16 cellular contexts compared by ENCODE assay signal in the genomic region with DNA sequence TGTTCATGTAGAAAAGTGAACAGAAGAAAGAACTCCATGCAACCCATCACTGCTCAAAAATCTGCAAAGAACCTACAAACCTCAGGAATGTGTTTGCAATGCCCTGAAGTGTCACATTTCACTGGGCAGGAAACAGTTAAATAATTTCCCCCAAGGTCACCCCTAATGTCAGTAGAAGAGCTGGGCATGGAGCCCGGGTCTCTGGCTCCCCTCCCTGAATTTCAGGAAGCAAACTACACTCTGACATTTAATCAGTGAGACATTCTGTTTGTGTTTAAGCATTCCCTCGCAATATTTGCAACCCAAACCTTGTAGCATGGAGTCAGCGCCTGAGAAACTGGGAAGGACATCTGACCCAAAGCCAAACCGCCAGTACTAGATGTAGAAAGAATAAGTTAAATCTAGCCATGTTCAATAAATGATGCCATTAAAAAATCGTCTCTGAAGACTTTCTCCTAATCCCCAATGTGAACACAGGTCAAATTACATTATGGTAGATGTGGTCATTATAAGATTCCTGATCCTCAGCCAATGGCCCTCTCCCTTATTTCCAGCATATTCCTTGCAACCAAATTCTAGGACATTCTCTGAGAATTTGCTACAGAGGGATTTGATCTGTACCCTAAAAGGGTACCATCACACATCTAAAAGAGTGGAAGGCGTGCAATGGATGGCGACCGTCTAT.
DNase-seq lines count a peak whose midpoint lies in the region; ATAC-seq, FAIRE-seq and TF ChIP-seq lines count a peak whose summit lies in the region.
"Had no signal": no experiment of that assay in that cellular context is flagged by ENCODE, and none has a peak within 500 bp of the region (broad histone marks: within the 10 kb centered on the region; RNA-seq: fewer than 3 reads in every experiment).

No MANE protein-coding gene starts in this region.

- H4K20me1 ChIP-seq in HepG2 (ENCODE audit: insufficient read depth, low read length) (no peaks in the 10 kb centered on the region), mammary epithelial cell (ENCODE audit: insufficient read depth, low read length) (no peaks in the 10 kb centered on the region)

- POLR2A ChIA-PET in HepG2 (lab: Yijun Ruan, JAX) = no interaction called here

- TF ChIP-seq POLR2A in HepG2 (IDR thresholded peaks at IDR 0.05; ENCODE audit: insufficient read depth in 1 of 2, low read depth in 2 of 2, low read length in 2 of 2) = no peak

- dilution Hi-C loops in mammary epithelial cell (cut with HindIII; ENCODE audit: low sequenced_read_pairs) = no loop called here

- H3K27ac ChIP-seq in liver (ENCODE audit: low read depth in 1 of 2, low read length in 2 of 2) (peak overlapping the region; percentile 59 to 94), HepG2 (ENCODE audit: extremely low read length, insufficient read depth, low read length) (no peak overlapping the region), mammary epithelial cell (ENCODE audit: insufficient read depth, low read depth, low read length) (no peak overlapping the region)
- H3K27ac ChIP-seq: brain microvascular endothelial cell, lower lobe of right lung, Peyer's patch, psoas muscle, VCaP had no signal

- H3K27me3 Mint-ChIP-seq in activated naive CD4-positive, alpha-beta T cell treated with anti-CD3 and anti-CD28 coated beads, Interleukin-2, amount 10 ng/mL, durations not matched to agents 7 days and 5 days = no peaks in the 10 kb centered on the region
- H3K27me3 Mint-ChIP-seq: B cell had no signal

- H3K4me1 ChIP-seq in liver (ENCODE audit: control insufficient read depth in 4 of 4, insufficient read depth in 4 of 4, low read length in 3 of 4) = peaks cover 6 to 34% (median 17%) of the 10 kb centered on the region in 4 donors
- no peaks in the 10 kb centered on the region for H3K4me1 ChIP-seq in HepG2 (ENCODE audit: insufficient read depth, low read length)
- H3K4me1 ChIP-seq in mammary epithelial cell (ENCODE audit: insufficient read depth, low read length) = peaks cover 3% of the 10 kb centered on the region
- H3K4me1 ChIP-seq: Peyer's patch, psoas muscle had no signal

- H2AFZ ChIP-seq in HepG2 (ENCODE audit: low read length) (no peak overlapping the region), mammary epithelial cell (ENCODE audit: low read depth, low read length) (peak overlapping the region; percentile 44)

- in situ Hi-C loops in HepG2 (cut with HindIII; ENCODE audit: extremely low pct_ligation_motif_present, low pct_unique_long_range_greater_than_20kb) = no loop called here
- in situ Hi-C loops in mammary epithelial cell (cut with MboI; ENCODE audit: low sequenced_read_pairs in 2 of 2) = no loop called here

- no peak for TF ChIP-seq CTCF in liver (IDR thresholded peaks at IDR 0.05; ENCODE audit: low read depth, low read length, missing input control)
- TF ChIP-seq CTCF in HepG2 (CRISPR knock-in tag; IDR thresholded peaks at IDR 0.05) = no peak
- no peak for TF ChIP-seq CTCF in mammary epithelial cell (conservative IDR thresholded peaks at IDR 0.05 in 1 of 2, IDR thresholded peaks at IDR 0.05 in 1 of 2; ENCODE audit: extremely low read depth in 1 of 2, insufficient read depth in 1 of 2, low read depth in 1 of 2, low read length in 2 of 2)

- FAIRE-seq in HepG2 (lab: Jason Lieb, UNC) = no peak
- FAIRE-seq: H1 had no signal

- H3K9ac ChIP-seq in liver (ENCODE audit: low read depth in 1 of 2, low read length in 2 of 2) = no peak overlapping the region
- H3K9ac ChIP-seq in HepG2 (ENCODE audit: insufficient read depth, low read depth, low read length) = no peak overlapping the region
- H3K9ac ChIP-seq in mammary epithelial cell (ENCODE audit: insufficient read depth, low read length) = no peak overlapping the region

- BruUV-seq in HepG2 (replicated peaks; lab: Mats Ljungman, UMichigan) = no TSS peak
- BruUV-seq in mammary epithelial cell (replicated peaks; lab: Mats Ljungman, UMichigan) = no TSS peak

- CTCF ChIA-PET in HepG2 (lab: Yijun Ruan, JAX; ENCODE audit: low intra/inter-chr PET ratio, low total read pairs) (no interaction called here), mammary epithelial cell (lab: Charles Lee; ENCODE audit: low non-redundant PET) (no interaction called here)
- CTCF ChIA-PET in activated naive CD4-positive, alpha-beta T cell treated with anti-CD3 and anti-CD28 coated beads, Interleukin-2, amount 10 ng/mL, durations not matched to agents 7 days and 5 days (lab: Charles Lee) = no interaction called here

- ATAC-seq in HepG2 (no peak), GM21529 (IDR thresholded peaks at IDR 0.05; ENCODE audit: unreplicated experiment) (no peak)
- ATAC-seq: psoas muscle had no signal

- H3K4me3 ChIP-seq in liver (ENCODE audit: low read depth in 1 of 3, low read length in 3 of 3) = no peak overlapping the region
- H3K4me3 ChIP-seq in HepG2 (replicated peaks in 1 of 3; ENCODE audit: insufficient read depth in 1 of 3, low read depth in 2 of 3, low read length in 3 of 3) = no peak overlapping the region
- no peak overlapping the region for H3K4me3 ChIP-seq in mammary epithelial cell (replicated peaks in 1 of 3; ENCODE audit: insufficient read depth in 1 of 3, low read depth in 2 of 3, low read length in 3 of 3)
- H3K4me3 ChIP-seq: esophagus squamous epithelium, lower lobe of right lung, Peyer's patch, psoas muscle had no signal

- no peaks in the 10 kb centered on the region for H3K36me3 ChIP-seq in liver (ENCODE audit: control insufficient read depth in 4 of 4, insufficient read depth in 3 of 4, low read depth in 1 of 4, low read length in 3 of 4)
- no peaks in the 10 kb centered on the region for H3K36me3 ChIP-seq in HepG2 (replicated peaks in 1 of 2; ENCODE audit: control insufficient read depth in 1 of 2, insufficient read depth in 2 of 2, low read length in 2 of 2)
- H3K36me3 ChIP-seq in mammary epithelial cell (ENCODE audit: insufficient read depth, low read length) = no peaks in the 10 kb centered on the region
- H3K36me3 ChIP-seq: brain microvascular endothelial cell, esophagus squamous epithelium, lower lobe of right lung, Peyer's patch had no signal

- H3K4me2 ChIP-seq in HepG2 (ENCODE audit: low read depth, low read length) (no peak overlapping the region), mammary epithelial cell (ENCODE audit: insufficient read depth, low read depth, low read length) (no peak overlapping the region)

- WGBS in liver = 49% methylated on average over 8 of the region's 8 CpGs
- WGBS in HepG2 (ENCODE audit: low lambda C conversion rate) = 42% methylated on average over 8 of the region's 8 CpGs
- 47% methylated on average over 8 of the region's 8 CpGs for WGBS in mammary epithelial cell (ENCODE audit: low coverage, missing lambda C conversion rate)

- no peak overlapping the region for H3K4me3 Mint-ChIP-seq in activated naive CD4-positive, alpha-beta T cell treated with anti-CD3 and anti-CD28 coated beads, Interleukin-2, amount 10 ng/mL, durations not matched to agents 7 days and 5 days
- H3K4me3 Mint-ChIP-seq: B cell had no signal

- TF ChIP-seq EP300 in HepG2 (IDR thresholded peaks at IDR 0.05; ENCODE audit: low read depth in 2 of 2, low read length in 2 of 2) (no peak), HepG2 (CRISPR knock-in tag; IDR thresholded peaks at IDR 0.05; ENCODE audit: borderline replicate concordance) (no peak)

- H3K79me2 ChIP-seq in HepG2 (ENCODE audit: insufficient read depth, low read length) (no peaks in the 10 kb centered on the region), mammary epithelial cell (ENCODE audit: insufficient read depth, low read length) (no peaks in the 10 kb centered on the region)

- intact Hi-C loops in HepG2 (cut with micrococcal nuclease; ENCODE audit: unreplicated experiment) = no loop called here
- intact Hi-C loops in mammary epithelial cell (cut with micrococcal nuclease) = no loop called here

- no peaks in the 10 kb centered on the region for H3K9me3 ChIP-seq in liver (ENCODE audit: control insufficient read depth in 4 of 4, low read length in 3 of 4)
- no peaks in the 10 kb centered on the region for H3K9me3 ChIP-seq in HepG2 (ENCODE audit: low read length)
- no peaks in the 10 kb centered on the region for H3K9me3 ChIP-seq in mammary epithelial cell (replicated peaks; ENCODE audit: insufficient read depth, low read length)
- H3K9me3 ChIP-seq: esophagus squamous epithelium, lower lobe of right lung, Peyer's patch, psoas muscle had no signal

- H3K9me3 Mint-ChIP-seq in activated naive CD4-positive, alpha-beta T cell treated with anti-CD3 and anti-CD28 coated beads, Interleukin-2, amount 10 ng/mL, durations not matched to agents 7 days and 5 days = peaks cover 3% of the 10 kb centered on the region

- H3K4me1 Mint-ChIP-seq in activated naive CD4-positive, alpha-beta T cell treated with anti-CD3 and anti-CD28 coated beads, Interleukin-2, amount 10 ng/mL, durations not matched to agents 7 days and 5 days = no peaks in the 10 kb centered on the region
- H3K4me1 Mint-ChIP-seq: B cell had no signal

- no peak for DNase-seq in HepG2 (ENCODE audit: low spot score)
- no peak for DNase-seq in mammary epithelial cell
- DNase-seq in kidney glomerular epithelial cell (lab: John Stamatoyannopoulos, UW) = peak; percentile 24
- no peak for DNase-seq in NCI-H82 (lab: John Stamatoyannopoulos, UW)
- no peak for DNase-seq in AML-193 (lab: John Stamatoyannopoulos, UW)
- DNase-seq in activated naive CD4-positive, alpha-beta T cell treated with anti-CD3 and anti-CD28 coated beads, Interleukin-2, amount 10 ng/mL, durations not matched to agents 7 days and 5 days = no peak
- DNase-seq: brain microvascular endothelial cell, esophagus squamous epithelium, lower lobe of right lung, Peyer's patch had no signal

- TF ChIP-seq RAD21 in liver (IDR thresholded peaks at IDR 0.05) = peak; percentile 61 to 69
- TF ChIP-seq RAD21 in HepG2 (CRISPR knock-in tag; IDR thresholded peaks at IDR 0.05) = no peak

- H3K36me3 Mint-ChIP-seq in activated naive CD4-positive, alpha-beta T cell treated with anti-CD3 and anti-CD28 coated beads, Interleukin-2, amount 10 ng/mL, durations not matched to agents 7 days and 5 days = no peaks in the 10 kb centered on the region

- no peak overlapping the region for H3K27ac Mint-ChIP-seq in activated naive CD4-positive, alpha-beta T cell treated with anti-CD3 and anti-CD28 coated beads, Interleukin-2, amount 10 ng/mL, durations not matched to agents 7 days and 5 days
- H3K27ac Mint-ChIP-seq: B cell had no signal

- H3K27me3 ChIP-seq in liver (ENCODE audit: control insufficient read depth in 4 of 4, insufficient read depth in 4 of 4, low read length in 3 of 4) (no peaks in the 10 kb centered on the region), HepG2 (ENCODE audit: control insufficient read depth in 1 of 2, insufficient read depth in 2 of 2, low read length in 2 of 2) (no peaks in the 10 kb centered on the region), mammary epithelial cell (ENCODE audit: insufficient read depth, low read length) (no peaks in the 10 kb centered on the region)
- H3K27me3 ChIP-seq: brain microvascular endothelial cell, esophagus squamous epithelium, Peyer's patch had no signal

Comparison
In these comparisons a context has a peak if more than half of its experiments do, and no peak if none do; other contexts are left out.
1. H3K27ac ChIP-seq: peak in liver (2 of 2); none in HepG2 (single experiment) and mammary epithelial cell (single experiment).